In the genomic region with DNA sequence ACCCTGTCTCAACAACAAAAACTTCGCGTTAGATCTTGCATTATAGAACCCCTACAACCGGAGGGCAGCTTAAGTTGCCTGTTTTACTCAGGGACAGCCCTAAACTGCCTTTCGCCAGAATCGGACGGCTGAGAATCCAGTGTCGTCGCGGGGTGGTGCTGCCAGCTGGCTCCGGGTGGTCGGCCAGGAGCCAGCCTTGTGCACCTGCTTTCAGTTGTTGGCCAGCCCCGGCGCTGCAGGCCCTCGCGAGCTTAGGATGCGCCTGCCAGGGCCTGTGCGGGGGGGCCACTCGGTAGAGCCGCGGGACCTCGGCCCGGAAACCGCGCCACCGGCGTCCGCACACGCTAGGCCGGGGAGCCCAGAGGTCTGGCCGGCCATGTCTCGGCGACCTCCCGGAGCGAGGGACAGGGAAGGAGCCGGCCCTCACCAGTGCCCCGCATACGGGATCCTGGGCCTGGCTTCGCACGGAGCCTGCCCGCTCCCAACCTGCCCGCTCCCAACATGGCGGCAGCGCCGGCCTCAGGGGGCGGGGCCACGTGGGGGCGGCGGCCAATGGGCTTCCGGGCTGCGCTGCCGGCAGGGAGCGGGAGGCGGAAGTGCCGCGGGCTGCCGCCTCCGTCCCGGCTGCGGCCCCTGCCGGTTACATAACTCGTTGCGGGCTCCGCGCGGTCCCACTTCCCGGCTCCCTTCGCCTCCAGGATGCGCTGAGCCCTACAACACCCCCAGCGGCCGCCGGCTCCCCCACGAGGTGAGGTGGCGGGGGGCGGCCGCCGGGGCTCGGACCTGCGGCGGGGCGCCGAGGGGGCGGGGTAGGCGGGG, we compare ENCODE assay signal across 1 cellular context.
TF ChIP-seq lines count a peak whose summit lies in the region.

No MANE protein-coding gene starts in this region.

TF ChIP-seq in GM12878, 131 proteins besides CTCF, POLR2A, EP300 and RAD21 (continued from another document):
- TF ChIP-seq, protein P1, sequence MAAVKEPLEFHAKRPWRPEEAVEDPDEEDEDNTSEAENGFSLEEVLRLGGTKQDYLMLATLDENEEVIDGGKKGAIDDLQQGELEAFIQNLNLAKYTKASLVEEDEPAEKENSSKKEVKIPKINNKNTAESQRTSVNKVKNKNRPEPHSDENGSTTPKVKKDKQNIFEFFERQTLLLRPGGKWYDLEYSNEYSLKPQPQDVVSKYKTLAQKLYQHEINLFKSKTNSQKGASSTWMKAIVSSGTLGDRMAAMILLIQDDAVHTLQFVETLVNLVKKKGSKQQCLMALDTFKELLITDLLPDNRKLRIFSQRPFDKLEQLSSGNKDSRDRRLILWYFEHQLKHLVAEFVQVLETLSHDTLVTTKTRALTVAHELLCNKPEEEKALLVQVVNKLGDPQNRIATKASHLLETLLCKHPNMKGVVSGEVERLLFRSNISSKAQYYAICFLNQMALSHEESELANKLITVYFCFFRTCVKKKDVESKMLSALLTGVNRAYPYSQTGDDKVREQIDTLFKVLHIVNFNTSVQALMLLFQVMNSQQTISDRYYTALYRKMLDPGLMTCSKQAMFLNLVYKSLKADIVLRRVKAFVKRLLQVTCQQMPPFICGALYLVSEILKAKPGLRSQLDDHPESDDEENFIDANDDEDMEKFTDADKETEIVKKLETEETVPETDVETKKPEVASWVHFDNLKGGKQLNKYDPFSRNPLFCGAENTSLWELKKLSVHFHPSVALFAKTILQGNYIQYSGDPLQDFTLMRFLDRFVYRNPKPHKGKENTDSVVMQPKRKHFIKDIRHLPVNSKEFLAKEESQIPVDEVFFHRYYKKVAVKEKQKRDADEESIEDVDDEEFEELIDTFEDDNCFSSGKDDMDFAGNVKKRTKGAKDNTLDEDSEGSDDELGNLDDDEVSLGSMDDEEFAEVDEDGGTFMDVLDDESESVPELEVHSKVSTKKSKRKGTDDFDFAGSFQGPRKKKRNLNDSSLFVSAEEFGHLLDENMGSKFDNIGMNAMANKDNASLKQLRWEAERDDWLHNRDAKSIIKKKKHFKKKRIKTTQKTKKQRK (IDR thresholded peaks at IDR 0.05; ENCODE audit: low read depth, low read length), result no peak
- TF ChIP-seq MXI1 (IDR thresholded peaks at IDR 0.05; ENCODE audit: low read depth, low read length) (no peak), KLF5 (IDR thresholded peaks at IDR 0.05; ENCODE audit: partially characterized antibody) (peak; percentile 39), PML (IDR thresholded peaks at IDR 0.05; ENCODE audit: low read length) (peak; percentile 53; the same call in 1 of the 2 replicates), BACH1 (IDR thresholded peaks at IDR 0.05; ENCODE audit: borderline replicate concordance) (0 out of 2 replicates have a peak, but pooled peaks have one; percentile 53), HCFC1 (IDR thresholded peaks at IDR 0.05; ENCODE audit: low read length) (peak; percentile 79), FOXK2 (IDR thresholded peaks at IDR 0.05) (no peak), STAT1 (conservative IDR thresholded peaks at IDR 0.05) (peak; percentile 78), TAF1 (IDR thresholded peaks at IDR 0.05; ENCODE audit: borderline replicate concordance, low read depth, low read length) (peak; percentile 66; the same call in 1 of the 2 replicates), TCF12 (IDR thresholded peaks at IDR 0.05; ENCODE audit: low read depth, low read length) (peak; percentile 89), LARP7 (IDR thresholded peaks at IDR 0.05) (peak; percentile 87), BRCA1 (IDR thresholded peaks at IDR 0.05; ENCODE audit: low read depth, low read length) (peak; percentile 68), NBN (IDR thresholded peaks at IDR 0.05) (0 out of 2 replicates have a peak, but pooled peaks have one; percentile 18), CBX5 (IDR thresholded peaks at IDR 0.05; ENCODE audit: low read depth) (no peak), GABPA (IDR thresholded peaks at IDR 0.05; ENCODE audit: low read depth) (peak; percentile 64; the same call in 1 of the 2 replicates), BHLHE40 (IDR thresholded peaks at IDR 0.05; ENCODE audit: borderline replicate concordance in 1 of 2, low read depth in 2 of 2, low read length in 1 of 2) (peak in 1 of 2 experiments; percentile 66; a peak in 1 of 4 replicates), RELA (IDR thresholded peaks at IDR 0.05; ENCODE audit: borderline replicate concordance, partially characterized antibody) (peak; percentile 45), SP1 (IDR thresholded peaks at IDR 0.05; ENCODE audit: low read depth, low read length) (peak; percentile 76)
- TF ChIP-seq, protein P2, sequence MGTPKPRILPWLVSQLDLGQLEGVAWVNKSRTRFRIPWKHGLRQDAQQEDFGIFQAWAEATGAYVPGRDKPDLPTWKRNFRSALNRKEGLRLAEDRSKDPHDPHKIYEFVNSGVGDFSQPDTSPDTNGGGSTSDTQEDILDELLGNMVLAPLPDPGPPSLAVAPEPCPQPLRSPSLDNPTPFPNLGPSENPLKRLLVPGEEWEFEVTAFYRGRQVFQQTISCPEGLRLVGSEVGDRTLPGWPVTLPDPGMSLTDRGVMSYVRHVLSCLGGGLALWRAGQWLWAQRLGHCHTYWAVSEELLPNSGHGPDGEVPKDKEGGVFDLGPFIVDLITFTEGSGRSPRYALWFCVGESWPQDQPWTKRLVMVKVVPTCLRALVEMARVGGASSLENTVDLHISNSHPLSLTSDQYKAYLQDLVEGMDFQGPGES (IDR thresholded peaks at IDR 0.05), result no peak
- TF ChIP-seq, protein P3, sequence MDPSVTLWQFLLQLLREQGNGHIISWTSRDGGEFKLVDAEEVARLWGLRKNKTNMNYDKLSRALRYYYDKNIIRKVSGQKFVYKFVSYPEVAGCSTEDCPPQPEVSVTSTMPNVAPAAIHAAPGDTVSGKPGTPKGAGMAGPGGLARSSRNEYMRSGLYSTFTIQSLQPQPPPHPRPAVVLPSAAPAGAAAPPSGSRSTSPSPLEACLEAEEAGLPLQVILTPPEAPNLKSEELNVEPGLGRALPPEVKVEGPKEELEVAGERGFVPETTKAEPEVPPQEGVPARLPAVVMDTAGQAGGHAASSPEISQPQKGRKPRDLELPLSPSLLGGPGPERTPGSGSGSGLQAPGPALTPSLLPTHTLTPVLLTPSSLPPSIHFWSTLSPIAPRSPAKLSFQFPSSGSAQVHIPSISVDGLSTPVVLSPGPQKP (IDR thresholded peaks at IDR 0.05; ENCODE audit: low read depth, low read length), result peak; percentile 67
- TF ChIP-seq, protein P4, sequence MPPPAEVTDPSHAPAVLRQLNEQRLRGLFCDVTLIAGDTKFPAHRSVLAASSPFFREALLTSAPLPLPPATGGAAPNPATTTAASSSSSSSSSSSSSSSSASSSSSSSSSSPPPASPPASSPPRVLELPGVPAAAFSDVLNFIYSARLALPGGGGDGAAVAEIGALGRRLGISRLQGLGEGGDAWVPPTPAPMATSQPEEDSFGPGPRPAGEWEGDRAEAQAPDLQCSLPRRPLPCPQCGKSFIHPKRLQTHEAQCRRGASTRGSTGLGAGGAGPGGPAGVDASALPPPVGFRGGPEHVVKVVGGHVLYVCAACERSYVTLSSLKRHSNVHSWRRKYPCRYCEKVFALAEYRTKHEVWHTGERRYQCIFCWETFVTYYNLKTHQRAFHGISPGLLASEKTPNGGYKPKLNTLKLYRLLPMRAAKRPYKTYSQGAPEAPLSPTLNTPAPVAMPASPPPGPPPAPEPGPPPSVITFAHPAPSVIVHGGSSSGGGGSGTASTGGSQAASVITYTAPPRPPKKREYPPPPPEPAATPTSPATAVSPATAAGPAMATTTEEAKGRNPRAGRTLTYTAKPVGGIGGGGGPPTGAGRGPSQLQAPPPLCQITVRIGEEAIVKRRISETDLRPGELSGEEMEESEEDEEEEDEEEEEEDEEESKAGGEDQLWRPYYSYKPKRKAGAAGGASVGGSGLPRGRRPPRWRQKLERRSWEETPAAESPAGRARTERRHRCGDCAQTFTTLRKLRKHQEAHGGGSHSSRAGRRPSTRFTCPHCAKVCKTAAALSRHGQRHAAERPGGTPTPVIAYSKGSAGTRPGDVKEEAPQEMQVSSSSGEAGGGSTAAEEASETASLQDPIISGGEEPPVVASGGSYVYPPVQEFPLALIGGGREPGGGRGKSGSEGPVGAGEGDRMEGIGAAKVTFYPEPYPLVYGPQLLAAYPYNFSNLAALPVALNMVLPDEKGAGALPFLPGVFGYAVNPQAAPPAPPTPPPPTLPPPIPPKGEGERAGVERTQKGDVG (CRISPR knock-in tag; IDR thresholded peaks at IDR 0.05), result no peak
